ENCODE assay signal across 8 cellular contexts in the genomic region with DNA sequence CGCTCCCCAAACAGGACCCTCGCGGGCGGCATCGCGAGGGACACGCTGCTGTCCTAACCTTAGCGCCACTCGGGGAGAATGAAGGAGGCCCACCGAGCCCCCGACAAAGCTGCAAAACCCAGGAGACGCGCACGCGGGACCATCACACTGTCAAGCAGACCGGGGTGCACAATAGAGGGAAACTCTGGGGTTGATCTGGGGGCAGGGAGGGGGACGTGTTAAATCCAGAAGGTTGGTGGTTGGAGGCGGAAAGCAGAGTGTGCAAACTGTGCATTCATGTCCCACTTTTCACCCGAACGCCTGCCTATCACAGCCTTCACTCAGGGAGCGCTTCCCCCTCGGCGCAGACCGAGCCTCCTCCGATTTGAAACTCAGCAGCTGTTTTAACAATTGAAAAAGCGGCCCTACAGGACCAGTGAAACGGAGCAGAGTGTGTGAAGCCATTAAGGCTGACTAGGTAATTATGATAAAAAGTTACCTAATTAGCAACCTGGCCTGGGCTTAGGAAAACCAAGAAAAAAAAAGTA. TPM values are rescaled to one million over a fixed set of nuclear protein-coding genes. Genes with fewer than 3 reads are reported as not detected.
DNase-seq lines count a peak whose midpoint lies in the region; ATAC-seq and TF ChIP-seq lines count a peak whose summit lies in the region.

No MANE protein-coding gene starts in this region.

- peak overlapping the region in 3 of 5 donors; percentile 11 to 45 (median 39) for H3K9ac ChIP-seq in subcutaneous abdominal adipose tissue (ENCODE audit: low read length in 5 of 5)

- H3K9me3 Mint-ChIP-seq in brain: peaks cover 0 to 5% (median 0%) of the 10 kb centered on the region in 5 experiments

- no peaks in the 10 kb centered on the region for H3K9me3 ChIP-seq in subcutaneous abdominal adipose tissue (ENCODE audit: control insufficient read depth in 5 of 5, low read length in 5 of 5)

- TF ChIP-seq CTCF in AG04449 (IDR thresholded peaks at IDR 0.05; ENCODE audit: insufficient read depth, low read length, missing control alignments) (no peak), brain (conservative IDR thresholded peaks at IDR 0.05) (no peak)

- no peaks in the 10 kb centered on the region for H3K36me3 Mint-ChIP-seq in brain

- H3K27ac ChIP-seq in subcutaneous abdominal adipose tissue (ENCODE audit: low read depth, low read length): peak overlapping the region; percentile 37

- no peak for DNase-seq in AG04449 (ENCODE audit: low read depth, low spot score)
- no peak for DNase-seq in left lobe of liver (ENCODE audit: low spot score)
- no peak for DNase-seq in activated gamma-delta T cell treated with Interleukin-2 at 50 U/mL for 16 hours
- DNase-seq in inferior parietal cortex (ENCODE audit: extremely low spot score): no peak
- DNase-seq in HCEC 1CT: no peak

- POLR2A ChIA-PET in AG04449 (lab: Yijun Ruan, JAX): no interaction called here

- peak overlapping the region in 4 of 5 experiments; percentile 10 to 99 (median 86) for H3K27ac Mint-ChIP-seq in brain

- ATAC-seq in HG02759 (IDR thresholded peaks at IDR 0.05; ENCODE audit: unreplicated experiment): peak; percentile 6
- ATAC-seq in left lobe of liver: peak; percentile 16

- peak overlapping the region; percentile 88 to 98 (median 95) for H3K4me3 Mint-ChIP-seq in brain

- H3K4me3 ChIP-seq in AG04449 (ENCODE audit: low read depth, low read length): peak overlapping the region; percentile 57
- H3K4me3 ChIP-seq in subcutaneous abdominal adipose tissue (ENCODE audit: low read depth in 1 of 5, low read length in 5 of 5): peak overlapping the region; percentile 55 to 77 (median 72)

- peaks cover 0 to 28% (median 24%) of the 10 kb centered on the region in 5 donors for H3K4me1 ChIP-seq in subcutaneous abdominal adipose tissue (ENCODE audit: control insufficient read depth in 5 of 5, insufficient read depth in 5 of 5, low read length in 5 of 5)

- peaks cover 4 to 19% (median 9%) of the 10 kb centered on the region in 5 donors for H3K27me3 ChIP-seq in subcutaneous abdominal adipose tissue (ENCODE audit: control insufficient read depth in 5 of 5, insufficient read depth in 4 of 5, low read length in 5 of 5)

- peaks cover 44% of the 10 kb centered on the region for H3K4me1 Mint-ChIP-seq in brain

- peaks cover 48% of the 10 kb centered on the region for H3K27me3 Mint-ChIP-seq in brain

- CTCF ChIA-PET in AG04449 (lab: Yijun Ruan, JAX): no interaction called here

- H3K36me3 ChIP-seq in subcutaneous abdominal adipose tissue (ENCODE audit: control insufficient read depth in 5 of 5, insufficient read depth in 5 of 5, low read length in 5 of 5): no peaks in the 10 kb centered on the region

RNA-seq across cellular contexts. Expression of a gene that starts 0.6 kb away (rescaled TPM):
- polyA plus RNA-seq in brain (ENCODE audit: insufficient read depth, low read depth, low replicate concordance): 0.42 TPM
- 1.1 TPM for total RNA-seq in left lobe of liver
